19 cellular contexts compared by ENCODE assay signal in the genomic region with DNA sequence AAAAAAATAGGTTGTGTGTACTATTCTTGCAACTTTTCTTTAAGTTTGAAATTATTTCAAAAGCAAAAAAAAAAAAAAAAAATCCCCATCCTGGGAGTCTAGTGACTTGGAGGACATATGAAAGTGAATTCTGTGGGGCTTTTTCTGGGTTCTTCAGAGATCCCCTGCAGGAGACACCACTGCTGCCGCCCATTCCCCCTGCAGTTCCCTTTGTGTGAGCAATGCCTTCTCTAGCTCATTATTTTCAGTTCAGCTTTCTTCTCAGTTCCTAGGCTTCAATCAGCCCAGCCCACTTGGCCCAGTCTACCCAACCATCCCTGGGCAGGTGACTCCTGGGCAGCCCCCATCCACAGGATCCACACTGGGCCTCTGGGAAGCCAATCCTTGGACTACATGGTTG. TPM values are rescaled to one million over a fixed set of nuclear protein-coding genes. Genes with fewer than 3 reads are reported as not detected.
DNase-seq lines count a peak whose midpoint lies in the region; ATAC-seq and TF ChIP-seq lines count a peak whose summit lies in the region.
"Had no signal": no experiment of that assay in that cellular context is flagged by ENCODE, and none has a peak within 500 bp of the region (broad histone marks: within the 10 kb centered on the region; RNA-seq: fewer than 3 reads in every experiment).

No MANE protein-coding gene starts in this region.

- no peak overlapping the region for H3K4me2 ChIP-seq in smooth muscle cell
- H3K4me2 ChIP-seq: KMS-11 had no signal

- no peak for TF ChIP-seq POLR2A in body of pancreas (IDR thresholded peaks at IDR 0.05)

- peaks cover 4% of the 10 kb centered on the region for H3K36me3 Mint-ChIP-seq in activated naive CD4-positive, alpha-beta T cell treated with anti-CD3 and anti-CD28 coated beads for 36 hours (ENCODE audit: low read depth)
- H3K36me3 Mint-ChIP-seq in activated naive CD4-positive, alpha-beta T cell treated with anti-CD3 and anti-CD28 coated beads, Interleukin-2, amount 10 ng/mL, durations not matched to agents 7 days and 5 days = no peaks in the 10 kb centered on the region

- peak; percentile 59 for ATAC-seq in GM18868 (IDR thresholded peaks at IDR 0.05; ENCODE audit: unreplicated experiment)
- no peak for ATAC-seq in body of pancreas

- H3F3A ChIP-seq in smooth muscle cell (ENCODE audit: low read depth) = peaks cover 5% of the 10 kb centered on the region

- H3K36me3 ChIP-seq in adipocyte (ENCODE audit: control insufficient read depth, insufficient read depth, low read length, severe bottlenecking) (no peaks in the 10 kb centered on the region), smooth muscle cell (ENCODE audit: low read depth) (no peaks in the 10 kb centered on the region), body of pancreas (replicated peaks in 1 of 2; ENCODE audit: insufficient read depth in 1 of 2, low read depth in 2 of 2) (no peaks in the 10 kb centered on the region)
- H3K36me3 ChIP-seq: BLaER1 treated with 17β-estradiol and CSF1 and Interleukin-3, amounts not matched to agents 10 nM and 100 nM had no signal

- TF ChIP-seq CTCF in smooth muscle cell (IDR thresholded peaks at IDR 0.05; ENCODE audit: borderline replicate concordance, insufficient read depth, poor library complexity, severe bottlenecking) = no peak
- no peak for TF ChIP-seq CTCF in body of pancreas (IDR thresholded peaks at IDR 0.05)

- 100% methylated on average over 1 of the region's 1 CpG for WGBS in smooth muscle cell (ENCODE audit: low lambda C conversion rate)
- 92 to 96% methylated on average over 1 of the region's 1 CpG for WGBS in body of pancreas, 2 donors

- H3K4me3 Mint-ChIP-seq in activated naive CD4-positive, alpha-beta T cell treated with anti-CD3 and anti-CD28 coated beads for 36 hours = no peak overlapping the region
- no peak overlapping the region for H3K4me3 Mint-ChIP-seq in activated naive CD4-positive, alpha-beta T cell treated with anti-CD3 and anti-CD28 coated beads, Interleukin-2, amount 10 ng/mL, durations not matched to agents 7 days and 5 days
- H3K4me3 Mint-ChIP-seq: CD8-positive, alpha-beta memory T cell had no signal

- no peaks in the 10 kb centered on the region for H3K9me3 Mint-ChIP-seq in activated naive CD4-positive, alpha-beta T cell treated with anti-CD3 and anti-CD28 coated beads for 36 hours
- H3K9me3 Mint-ChIP-seq in activated naive CD4-positive, alpha-beta T cell treated with anti-CD3 and anti-CD28 coated beads, Interleukin-2, amount 10 ng/mL, durations not matched to agents 7 days and 5 days = peaks cover 3% of the 10 kb centered on the region
- H3K9me3 Mint-ChIP-seq: CD8-positive, alpha-beta memory T cell had no signal

- CTCF ChIA-PET in activated naive CD4-positive, alpha-beta T cell treated with anti-CD3 and anti-CD28 coated beads for 36 hours (lab: Charles Lee) = no interaction called here
- CTCF ChIA-PET in activated naive CD4-positive, alpha-beta T cell treated with anti-CD3 and anti-CD28 coated beads, Interleukin-2, amount 10 ng/mL, durations not matched to agents 7 days and 5 days (lab: Charles Lee) = no interaction called here

- H3K4me3 ChIP-seq in adipocyte (ENCODE audit: low read length) (no peak overlapping the region), smooth muscle cell (no peak overlapping the region), body of pancreas (no peak overlapping the region)
- H3K4me3 ChIP-seq: BLaER1 treated with 17β-estradiol and CSF1 and Interleukin-3, amounts not matched to agents 10 nM and 100 nM had no signal

- intact Hi-C loops in activated naive CD4-positive, alpha-beta T cell treated with anti-CD3 and anti-CD28 coated beads for 36 hours (cut with micrococcal nuclease) = no loop called here
- intact Hi-C loops in body of pancreas (cut with DNase I) = no loop called here

- H3K27me3 ChIP-seq in adipocyte (replicated peaks; ENCODE audit: control insufficient read depth, insufficient read depth, low read length) = no peaks in the 10 kb centered on the region
- no peaks in the 10 kb centered on the region for H3K27me3 ChIP-seq in smooth muscle cell (ENCODE audit: low read depth)
- no peaks in the 10 kb centered on the region for H3K27me3 ChIP-seq in body of pancreas
- H3K27me3 ChIP-seq: BLaER1 treated with 17β-estradiol and CSF1 and Interleukin-3, amounts not matched to agents 10 nM and 100 nM had no signal

- H3K4me1 Mint-ChIP-seq in activated naive CD4-positive, alpha-beta T cell treated with anti-CD3 and anti-CD28 coated beads for 36 hours (ENCODE audit: low read depth) = peaks cover 69% of the 10 kb centered on the region
- peaks cover 26% of the 10 kb centered on the region for H3K4me1 Mint-ChIP-seq in activated naive CD4-positive, alpha-beta T cell treated with anti-CD3 and anti-CD28 coated beads, Interleukin-2, amount 10 ng/mL, durations not matched to agents 7 days and 5 days

- H3K4me1 ChIP-seq in adipocyte (ENCODE audit: control insufficient read depth, insufficient read depth, low read length) = peaks cover 39% of the 10 kb centered on the region
- H3K4me1 ChIP-seq in smooth muscle cell (ENCODE audit: low read depth) = peaks cover 5% of the 10 kb centered on the region
- H3K4me1 ChIP-seq in body of pancreas = no peaks in the 10 kb centered on the region

- H4K20me1 ChIP-seq in smooth muscle cell (ENCODE audit: low read depth) = no peaks in the 10 kb centered on the region
- H4K20me1 ChIP-seq: BLaER1 treated with 17β-estradiol and CSF1 and Interleukin-3, amounts not matched to agents 10 nM and 100 nM had no signal

- H3K27me3 Mint-ChIP-seq in activated naive CD4-positive, alpha-beta T cell treated with anti-CD3 and anti-CD28 coated beads for 36 hours (ENCODE audit: low read depth) = no peaks in the 10 kb centered on the region
- no peaks in the 10 kb centered on the region for H3K27me3 Mint-ChIP-seq in activated naive CD4-positive, alpha-beta T cell treated with anti-CD3 and anti-CD28 coated beads, Interleukin-2, amount 10 ng/mL, durations not matched to agents 7 days and 5 days

- H3K9me3 ChIP-seq in adipocyte (ENCODE audit: control insufficient read depth, low read length) (no peaks in the 10 kb centered on the region), smooth muscle cell (replicated peaks; ENCODE audit: low read depth) (no peaks in the 10 kb centered on the region), body of pancreas (no peaks in the 10 kb centered on the region)
- H3K9me3 ChIP-seq: BLaER1 treated with 17β-estradiol and CSF1 and Interleukin-3, amounts not matched to agents 10 nM and 100 nM had no signal

- peak overlapping the region; percentile 99 for H3K27ac Mint-ChIP-seq in activated naive CD4-positive, alpha-beta T cell treated with anti-CD3 and anti-CD28 coated beads for 36 hours
- H3K27ac Mint-ChIP-seq in activated naive CD4-positive, alpha-beta T cell treated with anti-CD3 and anti-CD28 coated beads, Interleukin-2, amount 10 ng/mL, durations not matched to agents 7 days and 5 days = no peak overlapping the region

- no peak for DNase-seq in activated naive CD4-positive, alpha-beta T cell treated with anti-CD3 and anti-CD28 coated beads for 36 hours
- DNase-seq in activated naive CD4-positive, alpha-beta T cell treated with anti-CD3 and anti-CD28 coated beads, Interleukin-2, amount 10 ng/mL, durations not matched to agents 7 days and 5 days = no peak
- DNase-seq in adipocyte (ENCODE audit: low read depth) (no peak), smooth muscle cell (lab: John Stamatoyannopoulos, UW; ENCODE audit: unreplicated experiment) (no peak), SW 1271 (lab: John Stamatoyannopoulos, UW) (no peak), body of pancreas (no peak)
- DNase-seq: CD8-positive, alpha-beta memory T cell; DMS53; EL; MV-4-11; NCI-H1694 treated with DMSO at 0.1 percent for 48 hours; NCI-H2107; NCI-H510A treated with DMSO at 0.1 percent for 48 hours; NCI-H774; Right ventricle myocardium superior had no signal

- H3K27ac ChIP-seq in smooth muscle cell (ENCODE audit: low read depth) (peak overlapping the region; percentile 33), body of pancreas (no peak overlapping the region)
- H3K27ac ChIP-seq: BLaER1 treated with 17β-estradiol and CSF1 and Interleukin-3, amounts not matched to agents 10 nM and 100 nM; KMS-11 had no signal

- no peaks in the 10 kb centered on the region for H3K79me2 ChIP-seq in smooth muscle cell (ENCODE audit: low read depth)

- no peak overlapping the region for H2AFZ ChIP-seq in smooth muscle cell (ENCODE audit: low read depth)

- H3K9ac ChIP-seq in adipocyte (ENCODE audit: low read length) = peak overlapping the region; percentile 51
- no peak overlapping the region for H3K9ac ChIP-seq in smooth muscle cell (ENCODE audit: low read depth)
- H3K9ac ChIP-seq: BLaER1 treated with 17β-estradiol and CSF1 and Interleukin-3, amounts not matched to agents 10 nM and 100 nM; KMS-11 had no signal

RNA-seq across cellular contexts. Expression of gene HSD11B1, which starts 16.8 kb away (rescaled TPM):
- total RNA-seq in activated naive CD4-positive, alpha-beta T cell treated with anti-CD3 and anti-CD28 coated beads for 36 hours = 1 to 10 TPM; 6.7 to 8.0 TPM
- total RNA-seq in smooth muscle cell (not detected in 2 replicates), body of pancreas (1 to 10 TPM in 1 of 2 donors, under 1 TPM in 1; 0.66 to 3.6 TPM)
- 0.74 TPM in 1 of 2 replicates, not detected in the other for polyA plus RNA-seq in smooth muscle cell
- total RNA-seq: OCI-LY7 had no signal

RNA-seq across cellular contexts. Expression of gene TRAF3IP3, which starts 34.4 kb away (rescaled TPM):
- total RNA-seq in activated naive CD4-positive, alpha-beta T cell treated with anti-CD3 and anti-CD28 coated beads for 36 hours = 100 to 1,000 TPM; 107 to 113 TPM
- total RNA-seq in smooth muscle cell = 0.04 TPM in 1 of 2 replicates, not detected in the other
- polyA plus RNA-seq in smooth muscle cell = 0.72 TPM in 1 of 2 replicates, not detected in the other
- 1 to 10 TPM; 3.6 to 4.7 TPM for total RNA-seq in body of pancreas

RNA-seq across cellular contexts. Expression of gene G0S2, which starts 46.2 kb away (rescaled TPM):
- 100 to 1,000 TPM; 138 to 139 TPM for total RNA-seq in activated naive CD4-positive, alpha-beta T cell treated with anti-CD3 and anti-CD28 coated beads for 36 hours
- total RNA-seq in smooth muscle cell (2.1 and 7.6 TPM in 2 replicates), body of pancreas (100 to 1,000 TPM in 1 of 2 donors, 10 to 100 TPM in 1; 59.9 to 221 TPM)
- 5.7 and 6.7 TPM in 2 replicates for polyA plus RNA-seq in smooth muscle cell
- total RNA-seq: OCI-LY7 had no signal
- polyA plus RNA-seq: CD8-positive, alpha-beta memory T cell had no signal

Comparison
In these comparisons a context has a peak if more than half of its experiments do, and no peak if none do; other contexts are left out.
1. RNA of gene TRAF3IP3, which starts 34.4 kb away (total RNA-seq): 107 to 113 TPM in activated naive CD4-positive, alpha-beta T cell treated with anti-CD3 and anti-CD28 coated beads for 36 hours; 3.6 to 4.7 TPM in body of pancreas and 0.04 TPM in smooth muscle cell; every median in the first group is over 10 times any median in the second.